ENCODE assay signal across 22 cellular contexts in genomic region chr12:133026996-133027395, GRCh38. TPM values are rescaled to one million over a fixed set of nuclear protein-coding genes. Genes with fewer than 3 reads are reported as not detected.
DNase-seq lines count a peak whose midpoint lies in the region; ATAC-seq and TF ChIP-seq lines count a peak whose summit lies in the region.
"Had no signal": no experiment of that assay in that cellular context is flagged by ENCODE, and none has a peak within 500 bp of the region (broad histone marks: within the 10 kb centered on the region; RNA-seq: fewer than 3 reads in every experiment).

No MANE protein-coding gene starts in this region.

- no TSS peak for BruUV-seq in Panc1 (replicated peaks; lab: Mats Ljungman, UMichigan)

- peaks cover 31% of the 10 kb centered on the region for H3K36me3 Mint-ChIP-seq in endothelial cell (ENCODE audit: low read depth, unreplicated experiment)

- CTCF ChIA-PET in Panc1 (lab: Charles Lee), result no interaction called here

- TF ChIP-seq CTCF in Panc1 (IDR thresholded peaks at IDR 0.05), result no peak
- TF ChIP-seq CTCF in endothelial cell (IDR thresholded peaks at IDR 0.05; ENCODE audit: unreplicated experiment), result no peak

- H3K9me3 ChIP-seq in Panc1 (ENCODE audit: control insufficient read depth, insufficient read depth, low read depth, low read length) (peaks cover 13% of the 10 kb centered on the region; the same call in 1 of the 2 replicates), subcutaneous abdominal adipose tissue (ENCODE audit: control insufficient read depth in 5 of 5, low read length in 5 of 5) (peaks cover 35 to 73% (median 51%) of the 10 kb centered on the region in 5 donors)
- H3K9me3 ChIP-seq: SJCRH30 had no signal

- H3K4me3 Mint-ChIP-seq in endothelial cell (ENCODE audit: unreplicated experiment), result no peak overlapping the region
- H3K4me3 Mint-ChIP-seq: CD8-positive, alpha-beta T cell; GM23338 had no signal

- H3K4me1 ChIP-seq in Panc1 (ENCODE audit: control insufficient read depth, insufficient read depth, low read length) (no peaks in the 10 kb centered on the region), subcutaneous abdominal adipose tissue (ENCODE audit: control insufficient read depth in 5 of 5, insufficient read depth in 5 of 5, low read length in 5 of 5) (no peaks in the 10 kb centered on the region)
- H3K4me1 ChIP-seq: SJCRH30 had no signal

- H3K27ac Mint-ChIP-seq in endothelial cell (ENCODE audit: unreplicated experiment), result peak overlapping the region; percentile 16
- H3K27ac Mint-ChIP-seq: CD8-positive, alpha-beta T cell; GM23338 had no signal

- H3K4me3 ChIP-seq in Panc1 (ENCODE audit: low read depth in 2 of 2, low read length in 2 of 2) (no peak overlapping the region), subcutaneous abdominal adipose tissue (ENCODE audit: low read depth in 1 of 5, low read length in 5 of 5) (peak overlapping the region in 3 of 5 donors; percentile 40 to 57 (median 56))
- H3K4me3 ChIP-seq: GM23338, K562, SJCRH30 had no signal

- intact Hi-C loops in Panc1 (cut with micrococcal nuclease; ENCODE audit: unreplicated experiment), result no loop called here

- H3K27me3 ChIP-seq in Panc1 (ENCODE audit: control insufficient read depth, insufficient read depth, low read length) (no peaks in the 10 kb centered on the region), subcutaneous abdominal adipose tissue (ENCODE audit: control insufficient read depth in 5 of 5, insufficient read depth in 4 of 5, low read length in 5 of 5) (no peaks in the 10 kb centered on the region)
- H3K27me3 ChIP-seq: SJCRH30 had no signal

- H3K9me3 Mint-ChIP-seq in endothelial cell (ENCODE audit: unreplicated experiment), result peaks cover 40% of the 10 kb centered on the region

- in situ Hi-C loops in Panc1 (cut with HindIII; ENCODE audit: low pct_unique_long_range_greater_than_20kb, low sequenced_read_pairs), result no loop called here

- POLR2A ChIA-PET in Panc1 (lab: Charles Lee), result no interaction called here

- H3K36me3 ChIP-seq in Panc1 (ENCODE audit: control insufficient read depth, insufficient read depth, low read length) (no peaks in the 10 kb centered on the region; the same call in 1 of the 2 replicates), subcutaneous abdominal adipose tissue (ENCODE audit: control insufficient read depth in 5 of 5, insufficient read depth in 5 of 5, low read length in 5 of 5) (no peaks in the 10 kb centered on the region)
- H3K36me3 ChIP-seq: SJCRH30 had no signal

- H3K27ac ChIP-seq in Panc1 (ENCODE audit: low read length) (no peak overlapping the region), subcutaneous abdominal adipose tissue (ENCODE audit: low read depth, low read length) (no peak overlapping the region)
- H3K27ac ChIP-seq: SJCRH30 had no signal

- peaks cover 1% of the 10 kb centered on the region for H3K27me3 Mint-ChIP-seq in endothelial cell (ENCODE audit: unreplicated experiment)

- 0 out of 2 replicates have a peak, but pooled peaks have one; percentile 11 for ATAC-seq in Panc1
- ATAC-seq: CD8-positive, alpha-beta T cell; GM23338; K562 had no signal

- H3K9ac ChIP-seq in subcutaneous abdominal adipose tissue (ENCODE audit: low read length in 5 of 5), result no peak overlapping the region

- peak; percentile 9 for DNase-seq in EH (ENCODE audit: low read depth)
- no peak for DNase-seq in Panc1 (ENCODE audit: low read depth, low spot score)
- no peak for DNase-seq in endothelial cell (ENCODE audit: low spot score)
- DNase-seq in DMS153 treated with DMSO at 0.1 percent for 48 hours (lab: John Stamatoyannopoulos, UW; ENCODE audit: unreplicated experiment), result no peak
- DNase-seq in superior temporal gyrus (ENCODE audit: extremely low spot score), result no peak
- no peak for DNase-seq in NK-92 (lab: John Stamatoyannopoulos, UW; ENCODE audit: unreplicated experiment)
- DNase-seq: AML-193; C1 segment of cervical spinal cord; CD8-positive, alpha-beta T cell; GDM1; HCEC 1CT; NCI-H1092 treated with DMSO at 0.1 percent for 48 hours; NCI-H146; NCI-H2029; NCI-H2227 treated with DMSO at 0.1 percent for 48 hours; NCI-H510A treated with DMSO at 0.1 percent for 48 hours; NCI-H748 treated with DMSO at 0.1 percent for 48 hours; NK-92 treated with Interleukin-12 subunit alpha and Interleukin-12 subunit beta, amount 100 ng/mL, for 24 hours; SJCRH30 had no signal

- H3K4me1 Mint-ChIP-seq in endothelial cell (ENCODE audit: unreplicated experiment), result no peaks in the 10 kb centered on the region
- H3K4me1 Mint-ChIP-seq: GM23338 had no signal

RNA-seq across cellular contexts. Expression of gene ZNF84, which starts 10.3 kb away (rescaled TPM):
- total RNA-seq in Panc1 (2021; ENCODE audit: unreplicated experiment), result 36.8 TPM
- 16.6 TPM for polyA plus RNA-seq in Panc1 (2012; ENCODE audit: insufficient read length)
- 34.8 TPM for total RNA-seq in endothelial cell (ENCODE audit: unreplicated experiment)

RNA-seq across cellular contexts. Expression of gene ZNF26, which starts 40.8 kb away (rescaled TPM):
- total RNA-seq in Panc1 (2021; ENCODE audit: unreplicated experiment), result 22.1 TPM
- polyA plus RNA-seq in Panc1 (2012; ENCODE audit: insufficient read length), result 9.0 TPM
- 13.5 TPM for total RNA-seq in endothelial cell (ENCODE audit: unreplicated experiment)

RNA-seq across cellular contexts. Expression of gene ZNF140, which starts 53.7 kb away (rescaled TPM):
- 14.3 TPM for total RNA-seq in Panc1 (2021; ENCODE audit: unreplicated experiment)
- 10.1 TPM for polyA plus RNA-seq in Panc1 (2012; ENCODE audit: insufficient read length)
- total RNA-seq in endothelial cell (ENCODE audit: unreplicated experiment), result 19.3 TPM

Comparison
In these comparisons a context has a peak if more than half of its experiments do, and no peak if none do; other contexts are left out.
1. H3K4me3 ChIP-seq: peak in subcutaneous abdominal adipose tissue (3 of 5); none in Panc1 (0 of 2).